ENCODE assay signal across 1 cellular context in genomic region chr2:129979629-129980155, GRCh38.
TF ChIP-seq lines count a peak whose summit lies in the region.

RAB6C (plus strand) TSS chr2:129979666; CDS start chr2:129980116, 450 bp downstream.

TF ChIP-seq in H1, 55 proteins besides CTCF, POLR2A, EP300 and RAD21:
- peak; percentile 39 for TF ChIP-seq EZH2 (IDR thresholded peaks at IDR 0.05; ENCODE audit: low read depth, low read length, severe bottlenecking)
- TF ChIP-seq TBP (IDR thresholded peaks at IDR 0.05; ENCODE audit: low read depth, low read length): peak; percentile 22; the same call in 1 of the 2 replicates
- peak; percentile 41 for TF ChIP-seq ASH2L (IDR thresholded peaks at IDR 0.05; ENCODE audit: low read length)
- peak; percentile 55; the same call in 1 of the 2 replicates for TF ChIP-seq SUZ12 (IDR thresholded peaks at IDR 0.05; ENCODE audit: low read length)
